Comparison of ENCODE assay signal across 28 cellular contexts in genomic region chr1:233381806-233382205, GRCh38.
"Had no signal": no experiment of that assay in that cellular context is flagged by ENCODE, and none has a peak within 500 bp of the region (broad histone marks: within the 10 kb centered on the region; RNA-seq: fewer than 3 reads in every experiment).

No MANE protein-coding gene starts in this region.

- H3K9me3 Mint-ChIP-seq: effector memory CD8-positive, alpha-beta T cell had no signal

- H3K4me1 Mint-ChIP-seq: mesothelial cell of epicardium; naive thymus-derived CD8-positive, alpha-beta T cell had no signal

- H3K36me3 ChIP-seq: gastrocnemius medialis, heart right ventricle, lower lobe of right lung had no signal

- DNase-seq: cortex of kidney; effector CD8-positive, alpha-beta T cell; effector memory CD8-positive, alpha-beta T cell; endodermal cell; erythroblast; esophagus squamous epithelium; foreskin fibroblast; foreskin melanocyte; gastrocnemius medialis; glutamatergic neuron; head of caudate nucleus; heart right ventricle; hippocampal formation; left cardiac atrium; left lung; left ventricle myocardium superior; lower lobe of right lung; mesenchymal stem cell; mucosa of descending colon; naive B cell; naive thymus-derived CD8-positive, alpha-beta T cell had no signal

- H3K27ac Mint-ChIP-seq: dendritic cell treated with granulocyte-macrophage colony-stimulating factor and Interleukin-4, amounts not matched to agents 40 ng/mL and 50 ng/mL, for 4 days; effector memory CD8-positive, alpha-beta T cell; endodermal cell; mesothelial cell of epicardium; naive B cell had no signal

- H3K27ac ChIP-seq: epithelial cell of prostate, esophagus squamous epithelium, gastrocnemius medialis, heart right ventricle, left lung, lower lobe of right lung had no signal

- H3K27me3 ChIP-seq: esophagus squamous epithelium, gastrocnemius medialis, left lung had no signal

- ATAC-seq: effector memory CD8-positive, alpha-beta T cell; esophagus mucosa; gastrocnemius medialis; heart right ventricle; left cardiac atrium; left lung; left ventricle myocardium superior; lower lobe of right lung; mucosa of descending colon; naive thymus-derived CD8-positive, alpha-beta T cell had no signal

- H3K4me3 ChIP-seq: esophagus squamous epithelium, gastrocnemius medialis, heart right ventricle, left lung, lower lobe of right lung, mucosa of descending colon had no signal

- H3K4me3 Mint-ChIP-seq: dendritic cell treated with granulocyte-macrophage colony-stimulating factor and Interleukin-4, amounts not matched to agents 40 ng/mL and 50 ng/mL, for 4 days; effector memory CD8-positive, alpha-beta T cell; endodermal cell; mesothelial cell of epicardium; naive B cell; naive thymus-derived CD8-positive, alpha-beta T cell had no signal

- FAIRE-seq: endometrium, islet of Langerhans, keratinocyte had no signal

- H3K4me1 ChIP-seq: gastrocnemius medialis, heart right ventricle, left lung, lower lobe of right lung had no signal

- H3K27me3 Mint-ChIP-seq: dendritic cell treated with granulocyte-macrophage colony-stimulating factor and Interleukin-4, amounts not matched to agents 40 ng/mL and 50 ng/mL, for 4 days; effector memory CD8-positive, alpha-beta T cell; naive B cell had no signal

- H3K9me3 ChIP-seq: esophagus squamous epithelium, gastrocnemius medialis, left lung, lower lobe of right lung, mucosa of descending colon had no signal
